Comparison of ENCODE assay signal across 1 cellular context in genomic region chr17:57584050-57584551, GRCh38.
TF ChIP-seq lines count a peak whose summit lies in the region.

No MANE protein-coding gene starts in this region.

TF ChIP-seq in IMR-90, 13 proteins besides CTCF, POLR2A, EP300 and RAD21 (continued from another document):
- no peak for TF ChIP-seq ELK1 (IDR thresholded peaks at IDR 0.05; ENCODE audit: borderline replicate concordance, low read depth, low read length)
- no peak for TF ChIP-seq RFX5 (IDR thresholded peaks at IDR 0.05; ENCODE audit: low read depth, low read length)
- no peak for TF ChIP-seq BHLHE40 (IDR thresholded peaks at IDR 0.05; ENCODE audit: low read depth, low read length)
- TF ChIP-seq MAFK (IDR thresholded peaks at IDR 0.05; ENCODE audit: low read depth, low read length) = no peak
